ENCODE assay signal across 13 cellular contexts in genomic region chr16:49021136-49021535, GRCh38.
DNase-seq lines count a peak whose midpoint lies in the region; ATAC-seq, FAIRE-seq and TF ChIP-seq lines count a peak whose summit lies in the region.
"Had no signal": no experiment of that assay in that cellular context is flagged by ENCODE, and none has a peak within 500 bp of the region (broad histone marks: within the 10 kb centered on the region; RNA-seq: fewer than 3 reads in every experiment).

No MANE protein-coding gene starts in this region.

- H3K27me3 ChIP-seq in IMR-90 (ENCODE audit: control insufficient read depth, insufficient read depth, low read length) (peaks cover 19% of the 10 kb centered on the region), H1 (replicated peaks in 1 of 4; ENCODE audit: control insufficient read depth in 3 of 4, extremely low read depth in 1 of 4, insufficient read depth in 3 of 4, low read length in 3 of 4) (no peaks in the 10 kb centered on the region; a peak in 1 of 7 replicates)

- H3K18ac ChIP-seq in IMR-90 (ENCODE audit: low read depth, low read length) (no peak overlapping the region), H1 (ENCODE audit: extremely low read depth, low read length) (0 out of 2 replicates have a peak overlapping the region, but pooled peaks have one; percentile 64)

- H2BK20ac ChIP-seq in IMR-90 (ENCODE audit: low read depth, low read length) (no peak overlapping the region), H1 (ENCODE audit: low read length) (peak overlapping the region; percentile 44)

- no peak overlapping the region for H2BK120ac ChIP-seq in IMR-90 (ENCODE audit: low read depth, low read length)
- no peak overlapping the region for H2BK120ac ChIP-seq in H1 (replicated peaks; ENCODE audit: low read depth, low read length)

- no TSS peak for BruUV-seq in IMR-90 (replicated peaks; lab: Mats Ljungman, UMichigan)

- 83% methylated on average over 1 of the region's 9 CpGs; no CpG with 5 or more reads in 1 of the 2 experiments for WGBS in IMR-90 (ENCODE audit: extremely low coverage in 2 of 2, insufficient read length in 1 of 2), 2 experiments
- WGBS in H1 (ENCODE audit: extremely low coverage in 1 of 2, insufficient coverage in 1 of 2, insufficient read length in 1 of 2, insufficient replicate concordance in 2 of 2, low coverage in 1 of 2, low lambda C conversion rate in 2 of 2, missing lambda C conversion rate in 1 of 2), 2 experiments = 67% methylated on average over 9 of the region's 9 CpGs; no CpG with 5 or more reads in 1 of the 2 experiments

- no peak overlapping the region for H3K4ac ChIP-seq in IMR-90 (ENCODE audit: low read depth, low read length)
- no peak overlapping the region for H3K4ac ChIP-seq in H1 (replicated peaks; ENCODE audit: insufficient read length, low read depth, low read length)

- H2BK15ac ChIP-seq in IMR-90 (ENCODE audit: low read depth, low read length) = no peak overlapping the region
- peak overlapping the region; percentile 31; the same call in 1 of the 2 replicates for H2BK15ac ChIP-seq in H1 (ENCODE audit: low read length)

- H3K79me1 ChIP-seq in IMR-90 (ENCODE audit: low read depth in 1 of 2, low read length in 2 of 2) (no peaks in the 10 kb centered on the region), H1 (ENCODE audit: low read depth, low read length) (no peaks in the 10 kb centered on the region)

- no peak for TF ChIP-seq EP300 in H1 (IDR thresholded peaks at IDR 0.05; ENCODE audit: borderline replicate concordance in 1 of 2, low read depth in 2 of 2, low read length in 2 of 2)

- H3K14ac ChIP-seq in IMR-90 (replicated peaks; ENCODE audit: low read depth, low read length) (no peak overlapping the region), H1 (ENCODE audit: insufficient read length) (no peak overlapping the region)

- H4K5ac ChIP-seq in IMR-90 (ENCODE audit: low read depth, low read length) = no peak overlapping the region
- H4K5ac ChIP-seq in H1 (ENCODE audit: insufficient read length, low read depth, low read length) = no peak overlapping the region

- no peak overlapping the region for H2AFZ ChIP-seq in IMR-90 (replicated peaks; ENCODE audit: low read length, poor library complexity)
- H2AFZ ChIP-seq in H1 (ENCODE audit: low read length) = peak overlapping the region; percentile 77; the same call in 1 of the 2 replicates

- H3K4me3 ChIP-seq in IMR-90 (ENCODE audit: insufficient read depth, low read depth, low read length) (no peak overlapping the region), H1 (ENCODE audit: extremely low read depth in 1 of 4, insufficient read depth in 2 of 4, low read depth in 3 of 4, low read length in 4 of 4) (no peak overlapping the region)
- H3K4me3 ChIP-seq: skin epidermis had no signal

- H4K20me1 ChIP-seq in IMR-90 (ENCODE audit: insufficient read depth, low read length) (no peaks in the 10 kb centered on the region), H1 (replicated peaks in 1 of 2; ENCODE audit: control insufficient read depth in 1 of 2, insufficient read depth in 2 of 2, low read length in 2 of 2) (peaks cover 0 to under 1% of the 10 kb centered on the region in 2 experiments)

- H2AK9ac ChIP-seq in IMR-90 (replicated peaks; ENCODE audit: low read depth, low read length, poor library complexity) = no peak overlapping the region

- CTCF ChIA-PET in IMR-90 (lab: Yijun Ruan, JAX) (no interaction called here), H1 (lab: Charles Lee; ENCODE audit: partially characterized antibody) (interaction anchor here (0.6 to 2.5 kb wide), 5 partner anchors 9 to 324 kb away, joined by 3 to 5 read pairs (median 3); no protein-coding TSS in a partner anchor)

- peaks cover 2% of the 10 kb centered on the region; the same call in 1 of the 2 replicates for H3K9me1 ChIP-seq in IMR-90 (ENCODE audit: insufficient read depth, low read length)

- H3K56ac ChIP-seq in IMR-90 (ENCODE audit: extremely low read depth, insufficient read depth, low read length) = no peak overlapping the region
- H3K56ac ChIP-seq in H1 (replicated peaks; ENCODE audit: insufficient read length, low read depth, low read length) = no peak overlapping the region

- H3K9me3 ChIP-seq in IMR-90 (ENCODE audit: control insufficient read depth, insufficient read depth, low read length) (no peaks in the 10 kb centered on the region), H1 (ENCODE audit: insufficient read depth in 2 of 2, low read depth in 1 of 2, low read length in 1 of 2) (no peaks in the 10 kb centered on the region)

- POLR2A ChIA-PET in IMR-90 (lab: Charles Lee; ENCODE audit: unreplicated experiment) = interaction anchor here (0.6 kb wide), 1 partner anchor 817 kb away, joined by 4 read pairs; no protein-coding TSS in a partner anchor
- POLR2A ChIA-PET in H1 (lab: Charles Lee; ENCODE audit: partially characterized antibody) = no interaction called here

- H3K23me2 ChIP-seq in H1 (ENCODE audit: low read depth, low read length) = peaks cover 1% of the 10 kb centered on the region; the same call in 1 of the 2 replicates

- no peak for ATAC-seq in IMR-90 (ENCODE audit: low read depth)
- ATAC-seq: Right ventricle myocardium inferior had no signal

- H2AK5ac ChIP-seq in IMR-90 (ENCODE audit: low read depth, low read length) (no peak overlapping the region), H1 (ENCODE audit: low read depth, low read length) (no peak overlapping the region)

- H3K4me1 ChIP-seq in IMR-90 (ENCODE audit: control insufficient read depth, insufficient read depth, low read length) (peaks cover 4% of the 10 kb centered on the region; the same call in 1 of the 2 replicates), H1 (replicated peaks in 1 of 4; ENCODE audit: control insufficient read depth in 3 of 4, insufficient read depth in 4 of 4, low read length in 3 of 4) (peaks cover 7 to 31% (median 20%) of the 10 kb centered on the region in 4 experiments)

- no peaks in the 10 kb centered on the region for H3K79me2 ChIP-seq in H1 (ENCODE audit: control insufficient read depth in 1 of 2, insufficient read depth in 2 of 2, low read length in 2 of 2)

- peak; percentile 70 for DNase-seq in EL
- DNase-seq in IMR-90 = peak; percentile 7
- DNase-seq in H1 (ENCODE audit: low read depth in 1 of 2, low spot score in 2 of 2) = peak in 1 of 2 experiments; percentile 40
- peak; percentile 14 for DNase-seq in non-pigmented ciliary epithelial cell (ENCODE audit: low read depth)
- no peak for DNase-seq in AG20443 (ENCODE audit: low spot score)
- DNase-seq in activated naive CD4-positive, alpha-beta T cell treated with anti-CD3 and anti-CD28 coated beads, Interleukin-2, amount 50 U/mL, for 16 hours = no peak
- no peak for DNase-seq in COLO829 (ENCODE audit: low spot score)
- no peak for DNase-seq in NCI-H2196 (lab: John Stamatoyannopoulos, UW; ENCODE audit: unreplicated experiment)
- DNase-seq: activated T-cell treated with anti-CD3 and anti-CD28 coated beads for 4 hours, Kasumi-1 had no signal

- H3K4me2 ChIP-seq in IMR-90 (ENCODE audit: low read depth, low read length) (no peak overlapping the region), H1 (ENCODE audit: insufficient read depth in 1 of 2, low read depth in 2 of 2, low read length in 2 of 2) (peak overlapping the region; percentile 8 to 38; a peak in 3 of 4 replicates)

- TF ChIP-seq CTCF in IMR-90 (conservative IDR thresholded peaks at IDR 0.05; ENCODE audit: low read depth, low read length) = no peak
- no peak for TF ChIP-seq CTCF in H1 (IDR thresholded peaks at IDR 0.05; ENCODE audit: control extremely low read depth in 1 of 3, insufficient read depth in 1 of 3, low read depth in 1 of 3, low read length in 3 of 3)

- no peak for FAIRE-seq in H1 (lab: Jason Lieb, UNC)

- H2BK5ac ChIP-seq in IMR-90 (ENCODE audit: low read depth, low read length, poor library complexity, severe bottlenecking) = no peak overlapping the region
- peak overlapping the region; percentile 67; the same call in 1 of the 2 replicates for H2BK5ac ChIP-seq in H1 (ENCODE audit: low read depth, low read length)

- no peak overlapping the region for H3K23ac ChIP-seq in IMR-90 (ENCODE audit: low read depth, low read length)
- no peak overlapping the region for H3K23ac ChIP-seq in H1 (ENCODE audit: insufficient read length)

- TF ChIP-seq POLR2A in IMR-90 (IDR thresholded peaks at IDR 0.05; ENCODE audit: low read depth, low read length) (no peak), H1 (IDR thresholded peaks at IDR 0.05; ENCODE audit: control extremely low read depth in 1 of 2, low read depth in 2 of 2, low read length in 2 of 2) (no peak)

- peak overlapping the region; percentile 77; the same call in 1 of the 2 replicates for H2BK12ac ChIP-seq in H1 (ENCODE audit: low read depth, low read length)

- H4K8ac ChIP-seq in IMR-90 (ENCODE audit: low read depth in 2 of 2, low read length in 2 of 2) = no peak overlapping the region
- no peak overlapping the region for H4K8ac ChIP-seq in H1 (ENCODE audit: extremely low read depth, insufficient read depth, low read length)

- dilution Hi-C loops in IMR-90 (cut with HindIII; ENCODE audit: low sequenced_read_pairs, unreplicated experiment) = no loop called here

- H3K9ac ChIP-seq in IMR-90 (ENCODE audit: low read depth, low read length) = no peak overlapping the region
- H3K9ac ChIP-seq in H1 (replicated peaks in 1 of 4; ENCODE audit: extremely low read depth in 1 of 4, low read depth in 3 of 4, low read length in 3 of 4) = no peak overlapping the region

- H3K27ac ChIP-seq in IMR-90 (ENCODE audit: insufficient read depth, low read length) = no peak overlapping the region
- H3K27ac ChIP-seq in H1 (ENCODE audit: low read depth, low read length) = no peak overlapping the region
- H3K27ac ChIP-seq: skin epidermis, VCaP had no signal

- intact Hi-C loops in IMR-90 (cut with micrococcal nuclease) = no loop called here

- H3K36me3 ChIP-seq in IMR-90 (ENCODE audit: control insufficient read depth, insufficient read depth, low read length) (no peaks in the 10 kb centered on the region), H1 (ENCODE audit: control insufficient read depth in 2 of 4, insufficient read depth in 4 of 4, low read length in 3 of 4) (no peaks in the 10 kb centered on the region)

- TF ChIP-seq RAD21 in IMR-90 (IDR thresholded peaks at IDR 0.05; ENCODE audit: low read length) (no peak), H1 (IDR thresholded peaks at IDR 0.05 in 1 of 2, conservative IDR thresholded peaks at IDR 0.05 in 1 of 2; ENCODE audit: low read depth in 2 of 2, low read length in 2 of 2) (no peak)

- in situ Hi-C loops in IMR-90 (cut with MboI; ENCODE audit: low sequenced_read_pairs) = no loop called here

- H4K91ac ChIP-seq in IMR-90 (ENCODE audit: insufficient read depth, low read depth, low read length) (no peak overlapping the region), H1 (replicated peaks; ENCODE audit: insufficient read length, low read length) (no peak overlapping the region)

TF ChIP-seq in IMR-90, 13 proteins besides CTCF, POLR2A, EP300 and RAD21 (continues in another document):
- TF ChIP-seq RFX5 (IDR thresholded peaks at IDR 0.05; ENCODE audit: low read depth, low read length) = no peak
- TF ChIP-seq CEBPB (IDR thresholded peaks at IDR 0.05; ENCODE audit: low read depth, low read length) = no peak
- no peak for TF ChIP-seq BHLHE40 (IDR thresholded peaks at IDR 0.05; ENCODE audit: low read depth, low read length)

TF ChIP-seq in H1, 55 proteins besides CTCF, POLR2A, EP300 and RAD21 (continues in another document):
- TF ChIP-seq TAF7 (optimal IDR thresholded peaks at IDR 0.05; ENCODE audit: borderline replicate concordance, low read depth, low read length) = no peak

Comparison
In these comparisons a context has a peak if more than half of its experiments do, and no peak if none do; other contexts are left out.
1. DNase-seq: peak in EL (single experiment), IMR-90 (single experiment) and non-pigmented ciliary epithelial cell (single experiment); none in AG20443 (single experiment), activated naive CD4-positive, alpha-beta T cell treated with anti-CD3 and anti-CD28 coated beads, Interleukin-2, amount 50 U/mL, for 16 hours (single experiment), COLO829 (single experiment) and NCI-H2196 (single experiment).